29 cellular contexts compared by ENCODE assay signal in the genomic region with DNA sequence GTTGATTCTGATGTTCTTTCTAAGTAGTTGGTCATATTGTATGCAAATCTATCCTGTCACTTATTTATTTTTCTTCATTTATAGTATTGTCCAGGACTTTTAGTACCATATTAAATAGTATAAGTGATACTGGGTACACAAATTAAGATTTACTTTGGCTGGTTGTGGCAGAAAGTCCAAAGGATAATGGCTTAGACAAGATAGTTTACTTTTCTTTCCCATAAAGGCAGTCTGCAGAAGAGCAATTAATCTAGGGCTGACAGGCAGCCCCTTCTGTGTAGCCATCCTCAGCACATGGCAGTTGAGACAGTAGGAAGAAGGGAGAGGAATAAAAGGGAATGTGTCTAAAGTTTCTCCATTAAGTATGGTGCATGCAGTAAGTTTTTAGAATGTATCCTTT. TPM values are rescaled to one million over a fixed set of nuclear protein-coding genes. Genes with fewer than 3 reads are reported as not detected.
DNase-seq lines count a peak whose midpoint lies in the region; ATAC-seq, FAIRE-seq and TF ChIP-seq lines count a peak whose summit lies in the region.
"Had no signal": no experiment of that assay in that cellular context is flagged by ENCODE, and none has a peak within 500 bp of the region (broad histone marks: within the 10 kb centered on the region; RNA-seq: fewer than 3 reads in every experiment).

No MANE protein-coding gene starts in this region.

- peak overlapping the region; percentile 17 for H3K9ac ChIP-seq in Loucy (ENCODE audit: low read depth, low read length, poor library complexity, severe bottlenecking)
- H3K9ac ChIP-seq in GM12878 (ENCODE audit: control insufficient read depth, insufficient read depth, low read length) = no peak overlapping the region

- H2AFZ ChIP-seq in Loucy (ENCODE audit: low read length) (no peak overlapping the region), GM12878 (ENCODE audit: control insufficient read depth, low read depth, low read length) (no peak overlapping the region)
- H2AFZ ChIP-seq: GM23338 had no signal

- no peaks in the 10 kb centered on the region for H3K27me3 ChIP-seq in Loucy (ENCODE audit: insufficient read depth, low read length, poor library complexity, severe bottlenecking)
- no peaks in the 10 kb centered on the region for H3K27me3 ChIP-seq in GM12878 (replicated peaks in 1 of 2; ENCODE audit: control insufficient read depth in 2 of 2, insufficient read depth in 2 of 2, low read length in 1 of 2)
- H3K27me3 ChIP-seq in aorta (ENCODE audit: control insufficient read depth in 1 of 2, insufficient read depth in 2 of 2, low read length in 1 of 2) = no peaks in the 10 kb centered on the region

- SMC1A ChIA-PET in GM12878 (lab: Charles Lee; ENCODE audit: uncharacterized antibody, unreplicated experiment) = interaction anchor here (1.2 kb wide), 1 partner anchor 37 kb away, joined by 4 read pairs; no protein-coding TSS in a partner anchor

- H3K4me1 Mint-ChIP-seq in activated T-cell treated with anti-CD3 and anti-CD28 coated beads, Interleukin-2, amount 50 U/mL, for 72 hours (ENCODE audit: low read depth) = peaks cover 27% of the 10 kb centered on the region

- in situ Hi-C loops in GM12878 (cut with MboI) = no loop called here

- TF ChIP-seq CTCF in Loucy (conservative IDR thresholded peaks at IDR 0.05; ENCODE audit: low read length) = no peak
- TF ChIP-seq CTCF in GM12878 (IDR thresholded peaks at IDR 0.05 in 2 of 3, conservative IDR thresholded peaks at IDR 0.05 in 1 of 3; ENCODE audit: control insufficient read depth in 2 of 3, extremely low read depth in 1 of 3, insufficient read depth in 1 of 3, low read depth in 3 of 3, low read length in 3 of 3) = no peak

- H3K9me2 ChIP-seq in Loucy (replicated peaks; ENCODE audit: low read depth, low read length) = no peaks in the 10 kb centered on the region

- H3K4me2 ChIP-seq in Loucy (ENCODE audit: low read depth, low read length, poor library complexity, severe bottlenecking) (peak overlapping the region; percentile 42), GM12878 (ENCODE audit: control insufficient read depth, insufficient read depth) (no peak overlapping the region)
- H3K4me2 ChIP-seq: A549, GM23338 had no signal

- H3K36me3 Mint-ChIP-seq in activated T-cell treated with anti-CD3 and anti-CD28 coated beads, Interleukin-2, amount 50 U/mL, for 72 hours (ENCODE audit: insufficient read depth in 2 of 2) = peaks cover 4 to 14% of the 10 kb centered on the region in 2 donors

- FAIRE-seq in GM12878 (lab: Jason Lieb, UNC) = no peak
- FAIRE-seq: A549, GM12891 had no signal

- no peak for ATAC-seq in activated T-cell treated with anti-CD3 and anti-CD28 coated beads, Interleukin-2, amount 50 U/mL, for 72 hours (replicated peaks in 1 of 2)
- no peak for ATAC-seq in GM12878
- ATAC-seq in aorta (ENCODE audit: low FRiP score) = no peak
- ATAC-seq in activated CD4-positive, CD25-positive, alpha-beta regulatory T cell treated with anti-CD3 and anti-CD28 coated beads, Interleukin-2, amount 50 U/mL, for 24 hours = no peak
- ATAC-seq: A549; CD8-positive, alpha-beta T cell; GM23338 had no signal

- TF ChIP-seq EP300 in GM12878 (IDR thresholded peaks at IDR 0.05; ENCODE audit: borderline replicate concordance in 1 of 2, control insufficient read depth in 1 of 2, low read depth in 2 of 2, low read length in 2 of 2) = no peak

- DNase-seq in activated T-cell treated with anti-CD3 and anti-CD28 coated beads, Interleukin-2, amount 50 U/mL, for 72 hours = no peak
- no peak for DNase-seq in activated T-cell treated with anti-CD3 and anti-CD28 coated beads, Interleukin-2, amount 50 U/mL, for 1 hour
- DNase-seq in GM12878 (ENCODE audit: low read depth, low spot score) (no peak), aorta (no peak), GOT3 (lab: John Stamatoyannopoulos, UW) (no peak)
- DNase-seq: AML-193; C1 segment of cervical spinal cord; CD8-positive, alpha-beta T cell; DMS 273 treated with DMSO at 0.1 percent for 48 hours; DMS79; EL; GDM1; HCEC 1CT; MV-4-11; NCI-H1105; NCI-H146; NCI-H1930; NCI-H2107; NCI-H446; NCI-H524 treated with DMSO at 0.1 percent for 48 hours; NCI-H82; NK-92 treated with Interleukin-12 subunit alpha and Interleukin-12 subunit beta, amount 100 ng/mL, for 24 hours; SHP77 had no signal

- H4K20me1 ChIP-seq in Loucy (ENCODE audit: insufficient read depth, low read length, poor library complexity, severe bottlenecking) (peaks cover 42% of the 10 kb centered on the region), GM12878 (ENCODE audit: control insufficient read depth, insufficient read depth) (no peaks in the 10 kb centered on the region)

- no peak for TF ChIP-seq RAD21 in GM12878 (IDR thresholded peaks at IDR 0.05; ENCODE audit: insufficient read depth, low read depth, low read length)

- no peak overlapping the region for H3K4me3 Mint-ChIP-seq in activated T-cell treated with anti-CD3 and anti-CD28 coated beads, Interleukin-2, amount 50 U/mL, for 72 hours
- H3K4me3 Mint-ChIP-seq: CD8-positive, alpha-beta T cell; GM23338 had no signal

- H3K9me3 ChIP-seq in Loucy (ENCODE audit: insufficient read depth, low read depth, low read length) (no peaks in the 10 kb centered on the region), GM12878 (replicated peaks; ENCODE audit: control insufficient read depth, insufficient read depth, low read length) (no peaks in the 10 kb centered on the region; the same call in 2 of the 3 replicates), aorta (ENCODE audit: control insufficient read depth, low read length) (no peaks in the 10 kb centered on the region)
- H3K9me3 ChIP-seq: A549 had no signal

- H3F3A ChIP-seq in Loucy (ENCODE audit: low read depth) = no peaks in the 10 kb centered on the region

- RAD21 ChIA-PET in GM12878 (lab: Charles Lee; ENCODE audit: unreplicated experiment) = interaction anchor here (0.8 kb wide), 1 partner anchor 355 kb away, joined by 3 read pairs; no protein-coding TSS in a partner anchor

- H3K4me3 ChIP-seq in Loucy (ENCODE audit: low read length, poor library complexity, severe bottlenecking) (no peak overlapping the region), GM12878 (no peak overlapping the region), aorta (ENCODE audit: low read length in 2 of 2) (no peak overlapping the region)
- H3K4me3 ChIP-seq: A549, GM23338 had no signal

- POLR2A ChIA-PET in GM12878 (lab: Charles Lee) = interaction anchor here (0.5 to 1.6 kb wide), 2 partner anchors 41 to 172 kb away, joined by 4 to 6 read pairs; no protein-coding TSS in a partner anchor

- H3K36me3 ChIP-seq in Loucy (ENCODE audit: insufficient read depth, low read length) (peaks cover 12% of the 10 kb centered on the region; the same call in 1 of the 2 replicates), GM12878 (ENCODE audit: control insufficient read depth in 2 of 2, insufficient read depth in 2 of 2, low read length in 1 of 2) (no peaks in the 10 kb centered on the region; a peak in 2 of 4 replicates), aorta (ENCODE audit: control insufficient read depth in 1 of 2, insufficient read depth in 2 of 2, low read length in 1 of 2) (no peaks in the 10 kb centered on the region)

- no peaks in the 10 kb centered on the region for H3K9me3 Mint-ChIP-seq in activated T-cell treated with anti-CD3 and anti-CD28 coated beads, Interleukin-2, amount 50 U/mL, for 72 hours
- H3K9me3 Mint-ChIP-seq: CD8-positive, alpha-beta T cell; GM23338 had no signal

- CTCF ChIA-PET in GM12878 (lab: Yijun Ruan, JAX) = interaction anchor here (2.3 kb wide), 1 partner anchor 58 kb away, joined by 6 read pairs; no protein-coding TSS in a partner anchor

- H3K27me3 Mint-ChIP-seq in activated T-cell treated with anti-CD3 and anti-CD28 coated beads, Interleukin-2, amount 50 U/mL, for 72 hours (ENCODE audit: low read depth) = no peaks in the 10 kb centered on the region

- intact Hi-C loops in GM12878 (cut with micrococcal nuclease; ENCODE audit: unreplicated experiment) = no loop called here
- intact Hi-C loops in aorta (cut with DNase I) = no loop called here

- TSS peak; percentile 27 for BruUV-seq in GM12878 (replicated peaks; lab: Mats Ljungman, UMichigan)

- no peak overlapping the region for H3K27ac ChIP-seq in GM12878 (ENCODE audit: control insufficient read depth, insufficient read depth)
- H3K27ac ChIP-seq in aorta (ENCODE audit: low read depth in 1 of 2, low read length in 2 of 2) = no peak overlapping the region
- H3K27ac ChIP-seq: A549, RWPE1 had no signal

- no peak for TF ChIP-seq POLR2A in GM12878 (IDR thresholded peaks at IDR 0.05; ENCODE audit: low read depth, low read length)

- H3K4me1 ChIP-seq in Loucy (ENCODE audit: insufficient read depth, low read length, poor library complexity, severe bottlenecking) (peaks cover 8% of the 10 kb centered on the region), GM12878 (ENCODE audit: control insufficient read depth, insufficient read depth, low read length) (peaks cover 6% of the 10 kb centered on the region; the same call in 1 of the 2 replicates), aorta (ENCODE audit: control insufficient read depth in 1 of 2, insufficient read depth in 2 of 2, low read length in 2 of 2) (no peaks in the 10 kb centered on the region)

- H3K79me2 ChIP-seq in Loucy (ENCODE audit: insufficient read depth, low read length) (peaks cover 88% of the 10 kb centered on the region), GM12878 (ENCODE audit: control insufficient read depth, insufficient read depth, low read length) (peaks cover 46% of the 10 kb centered on the region)

- peak overlapping the region; percentile 38 for H3K27ac Mint-ChIP-seq in activated T-cell treated with anti-CD3 and anti-CD28 coated beads, Interleukin-2, amount 50 U/mL, for 72 hours
- H3K27ac Mint-ChIP-seq: CD8-positive, alpha-beta T cell; GM23338 had no signal

RNA-seq across cellular contexts. Expression of a gene that starts 6.4 kb away (rescaled TPM):
- total RNA-seq in activated T-cell treated with anti-CD3 and anti-CD28 coated beads, Interleukin-2, amount 50 U/mL, for 72 hours = 10 to 100 TPM; 71.6 to 82.4 TPM
- 20.5 and 23.3 TPM in 2 replicates for total RNA-seq in GM12878 (2013; cell fraction: nucleolus; rRNA removed)
- 46.8 and 48.0 TPM in 2 replicates for total RNA-seq in GM12878 (2014; rRNA removed)
- total RNA-seq in GM12878 (2014; rRNA removed; fragmentation: Illumina TruSeq; extraction: Trizol) = 20.7 and 24.8 TPM in 2 replicates
- total RNA-seq in GM12878 (2021) = 55.5 and 57.6 TPM in 2 replicates
- polyA plus RNA-seq in GM12878 (2011; ENCODE audit: low read depth) = 9.2 TPM
- 7.8 and 16.0 TPM in 2 replicates for polyA plus RNA-seq in GM12878 (2011; rRNA removed)
- polyA plus RNA-seq in GM12878 (2011; cell fraction: cytosol; rRNA removed) = 26.5 and 30.1 TPM in 2 replicates
- 65.0 and 78.6 TPM in 2 replicates for polyA plus RNA-seq in GM12878 (2011; cell fraction: nucleus; rRNA removed)
- polyA plus RNA-seq in GM12878 (2012) = 28.7 and 33.3 TPM in 2 replicates
- 10.4 and 22.5 TPM in 2 replicates for polyA plus RNA-seq in GM12878 (2014; fragmentation: Illumina TruSeq; extraction: Trizol)
- 1 to 10 TPM; 1.4 to 4.4 TPM for polyA plus RNA-seq in GM12878 (2014; fragmentation: Nextera tagmentation; extraction: Ambion mirVana)
- 34.9 and 40.2 TPM in 2 replicates for polyA plus RNA-seq in GM12878 (2014; rRNA removed)
- polyA plus RNA-seq in GM12878 (2016; fragmentation: Nextera tagmentation; extraction: Ambion mirVana) = 10 to 100 TPM; 50.0 to 60.0 TPM
- polyA minus RNA-seq in GM12878 (2011; rRNA and poly(A)+ RNA removed) = 18.5 and 31.5 TPM in 2 replicates
- 20.6 and 22.2 TPM in 2 replicates for polyA minus RNA-seq in GM12878 (2011; cell fraction: cytosol; rRNA and poly(A)+ RNA removed)
- 9.6 and 17.0 TPM in 2 replicates for polyA minus RNA-seq in GM12878 (2011; cell fraction: nucleus; rRNA and poly(A)+ RNA removed)
- 10 to 100 TPM; 23.0 to 25.7 TPM for total RNA-seq in aorta
- 10 to 100 TPM in 1 of 2 donors, 1 to 10 TPM in 1; 8.4 to 46.8 TPM for polyA plus RNA-seq in aorta

RNA-seq across cellular contexts. Expression of a gene that starts 6.9 kb away (rescaled TPM):
- 10 to 100 TPM; 66.7 to 84.3 TPM for total RNA-seq in activated T-cell treated with anti-CD3 and anti-CD28 coated beads, Interleukin-2, amount 50 U/mL, for 72 hours
- total RNA-seq in GM12878 (2013; cell fraction: nucleolus; rRNA removed) = 6.3 and 11.1 TPM in 2 replicates
- total RNA-seq in GM12878 (2014; rRNA removed) (179 and 202 TPM in 2 replicates), GM12878 (2014; rRNA removed; fragmentation: Illumina TruSeq; extraction: Trizol) (51.2 and 60.8 TPM in 2 replicates), GM12878 (2021) (101 and 106 TPM in 2 replicates), aorta (10 to 100 TPM; 33.7 to 40.3 TPM)
- polyA plus RNA-seq in GM12878 (2011; ENCODE audit: low read depth) = 14.4 TPM
- polyA plus RNA-seq in GM12878 (2011; rRNA removed) (27.3 and 53.4 TPM in 2 replicates), GM12878 (2014; fragmentation: Illumina TruSeq; extraction: Trizol) (41.5 and 42.5 TPM in 2 replicates), GM12878 (2014; fragmentation: Nextera tagmentation; extraction: Ambion mirVana) (10 to 100 TPM; 16.1 to 44.5 TPM), GM12878 (2014; rRNA removed) (164 and 211 TPM in 2 replicates), GM12878 (2016; fragmentation: Nextera tagmentation; extraction: Ambion mirVana) (100 to 1,000 TPM; 197 to 199 TPM), aorta (10 to 100 TPM; 65.7 to 69.5 TPM)
- polyA plus RNA-seq in GM12878 (2011; cell fraction: cytosol; rRNA removed) = 92.9 and 97.2 TPM in 2 replicates
- 33.8 and 41.1 TPM in 2 replicates for polyA plus RNA-seq in GM12878 (2011; cell fraction: nucleus; rRNA removed)
- 89.4 and 91.6 TPM in 2 replicates for polyA plus RNA-seq in GM12878 (2012)
- polyA minus RNA-seq in GM12878 (2011; rRNA and poly(A)+ RNA removed) = 46.4 and 67.7 TPM in 2 replicates
- 24.2 and 27.1 TPM in 2 replicates for polyA minus RNA-seq in GM12878 (2011; cell fraction: cytosol; rRNA and poly(A)+ RNA removed)
- 8.1 and 15.1 TPM in 2 replicates for polyA minus RNA-seq in GM12878 (2011; cell fraction: nucleus; rRNA and poly(A)+ RNA removed)

RNA-seq across cellular contexts. Expression of a gene that starts 42.2 kb away (rescaled TPM):
- total RNA-seq in activated T-cell treated with anti-CD3 and anti-CD28 coated beads, Interleukin-2, amount 50 U/mL, for 72 hours = 100 to 1,000 TPM; 160 to 197 TPM
- total RNA-seq in GM12878 (2013; cell fraction: nucleolus; rRNA removed) = 132 and 146 TPM in 2 replicates
- total RNA-seq in GM12878 (2014; rRNA removed) (228 and 255 TPM in 2 replicates), GM12878 (2014; rRNA removed; fragmentation: Illumina TruSeq; extraction: Trizol) (60.1 and 64.7 TPM in 2 replicates), GM12878 (2021) (296 and 314 TPM in 2 replicates), aorta (100 to 1,000 TPM; 160 to 167 TPM)
- 130 TPM for polyA plus RNA-seq in GM12878 (2011; ENCODE audit: low read depth)
- polyA plus RNA-seq in GM12878 (2011; rRNA removed) (96.5 and 271 TPM in 2 replicates), GM12878 (2014; fragmentation: Illumina TruSeq; extraction: Trizol) (121 and 180 TPM in 2 replicates), GM12878 (2014; fragmentation: Nextera tagmentation; extraction: Ambion mirVana) (10 to 100 TPM; 60.4 to 79.9 TPM), GM12878 (2014; rRNA removed) (225 and 247 TPM in 2 replicates), GM12878 (2016; fragmentation: Nextera tagmentation; extraction: Ambion mirVana) (100 to 1,000 TPM; 208 to 229 TPM), aorta (100 to 1,000 TPM in 1 of 2 donors, 10 to 100 TPM in 1; 33.8 to 109 TPM)
- 291 and 337 TPM in 2 replicates for polyA plus RNA-seq in GM12878 (2011; cell fraction: cytosol; rRNA removed)
- polyA plus RNA-seq in GM12878 (2011; cell fraction: nucleus; rRNA removed) = 336 and 470 TPM in 2 replicates
- 161 and 179 TPM in 2 replicates for polyA plus RNA-seq in GM12878 (2012)
- polyA minus RNA-seq in GM12878 (2011; rRNA and poly(A)+ RNA removed) = 354 and 380 TPM in 2 replicates
- polyA minus RNA-seq in GM12878 (2011; cell fraction: cytosol; rRNA and poly(A)+ RNA removed) = 111 and 133 TPM in 2 replicates
- polyA minus RNA-seq in GM12878 (2011; cell fraction: nucleus; rRNA and poly(A)+ RNA removed) = 65.5 and 116 TPM in 2 replicates
